In genomic region chr9:37290366-37290765, GRCh38 we compare ENCODE assay signal across 13 cellular contexts.
DNase-seq lines count a peak whose midpoint lies in the region; ATAC-seq and TF ChIP-seq lines count a peak whose summit lies in the region.
"Had no signal": no experiment of that assay in that cellular context is flagged by ENCODE, and none has a peak within 500 bp of the region (broad histone marks: within the 10 kb centered on the region; RNA-seq: fewer than 3 reads in every experiment).

No MANE protein-coding gene starts in this region.

- H3K36me3 Mint-ChIP-seq in MCF 10A (ENCODE audit: insufficient read depth, unreplicated experiment), result peaks cover 15% of the 10 kb centered on the region

- H3K4me1 ChIP-seq in breast epithelium, result peaks cover 0 to 2% of the 10 kb centered on the region in 2 donors
- H3K4me1 ChIP-seq in OCI-LY1 (ENCODE audit: insufficient read depth, low read length, severe bottlenecking), result peaks cover 92% of the 10 kb centered on the region
- peaks cover 5 to 8% of the 10 kb centered on the region in 2 donors for H3K4me1 ChIP-seq in adrenal gland (replicated peaks in 1 of 2)
- peaks cover 18% of the 10 kb centered on the region for H3K4me1 ChIP-seq in hepatocyte (ENCODE audit: insufficient read depth)
- H3K4me1 ChIP-seq: body of pancreas, parathyroid adenoma had no signal

- H3K27ac Mint-ChIP-seq in MCF 10A (ENCODE audit: low read depth, unreplicated experiment), result no peak overlapping the region

- TF ChIP-seq POLR2A in breast epithelium (IDR thresholded peaks at IDR 0.05), result no peak
- TF ChIP-seq POLR2A in adrenal gland (IDR thresholded peaks at IDR 0.05), result no peak

- H3F3A ChIP-seq in OCI-LY1 (ENCODE audit: insufficient read depth, low read length), result peaks cover 18% of the 10 kb centered on the region

- H3K4me3 Mint-ChIP-seq in MCF 10A (ENCODE audit: unreplicated experiment), result no peak overlapping the region

- DNase-seq in MCF 10A (ENCODE audit: unreplicated experiment) (no peak), breast epithelium (ENCODE audit: low spot score in 2 of 2) (no peak), adrenal gland (no peak), hepatocyte (ENCODE audit: low spot score) (no peak)
- DNase-seq in stimulated activated naive CD8-positive, alpha-beta T cell treated with anti-CD3 and anti-CD28 coated beads, Interleukin-15, Interleukin-2, amounts not matched to agents 100 U/mL and 50 U/mL, for 24 hours, result peak; percentile 11
- DNase-seq: body of pancreas, mesendoderm, NCI-H1092 had no signal

- TF ChIP-seq CTCF in MCF 10A (IDR thresholded peaks at IDR 0.05; ENCODE audit: unreplicated experiment) (no peak), breast epithelium (IDR thresholded peaks at IDR 0.05) (no peak), OCI-LY1 (IDR thresholded peaks at IDR 0.05; ENCODE audit: low read length) (no peak), adrenal gland (IDR thresholded peaks at IDR 0.05) (no peak), hepatocyte (IDR thresholded peaks at IDR 0.05; ENCODE audit: poor library complexity) (no peak)

- H3K9me3 ChIP-seq in breast epithelium, result no peaks in the 10 kb centered on the region
- H3K9me3 ChIP-seq in OCI-LY1 (ENCODE audit: low read length), result no peaks in the 10 kb centered on the region
- no peaks in the 10 kb centered on the region for H3K9me3 ChIP-seq in adrenal gland (replicated peaks in 1 of 3)
- no peaks in the 10 kb centered on the region for H3K9me3 ChIP-seq in hepatocyte (ENCODE audit: low read depth)
- H3K9me3 ChIP-seq: body of pancreas had no signal

- no peaks in the 10 kb centered on the region for H3K9me3 Mint-ChIP-seq in MCF 10A (ENCODE audit: unreplicated experiment)

- peaks cover 56% of the 10 kb centered on the region for H3K79me2 ChIP-seq in OCI-LY1 (ENCODE audit: insufficient read depth, low read length)
- H3K79me2 ChIP-seq in hepatocyte, result peaks cover 4% of the 10 kb centered on the region
- H3K79me2 ChIP-seq: parathyroid adenoma had no signal

- 91 to 96% (median 92%) methylated on average over 7 of the region's 7 CpGs for WGBS in adrenal gland, 4 donors
- WGBS in hepatocyte (ENCODE audit: low lambda C conversion rate, missing lambda C conversion rate), result 93% methylated on average over 7 of the region's 7 CpGs

- H3K4me2 ChIP-seq in OCI-LY1 (ENCODE audit: low read length) (peak overlapping the region; percentile 43), hepatocyte (no peak overlapping the region)

- H3K27me3 Mint-ChIP-seq in MCF 10A (ENCODE audit: insufficient read depth, unreplicated experiment), result no peaks in the 10 kb centered on the region

- no peak overlapping the region for H3K27ac ChIP-seq in breast epithelium
- peak overlapping the region; percentile 99 for H3K27ac ChIP-seq in OCI-LY1 (ENCODE audit: low read depth, low read length, poor library complexity, severe bottlenecking)
- peak overlapping the region in 3 of 5 donors; percentile 10 to 35 (median 15) for H3K27ac ChIP-seq in adrenal gland
- H3K27ac ChIP-seq in hepatocyte, result no peak overlapping the region
- H3K27ac ChIP-seq: body of pancreas, parathyroid adenoma had no signal

- H3K9me2 ChIP-seq in OCI-LY1 (ENCODE audit: low read depth, low read length) (no peaks in the 10 kb centered on the region), hepatocyte (replicated peaks; ENCODE audit: insufficient read depth) (no peaks in the 10 kb centered on the region)

- H4K20me1 ChIP-seq in OCI-LY1 (ENCODE audit: insufficient read depth, low read length), result no peaks in the 10 kb centered on the region
- H4K20me1 ChIP-seq in hepatocyte (ENCODE audit: insufficient read depth, poor library complexity, severe bottlenecking), result peaks cover 5% of the 10 kb centered on the region

- peaks cover 17% of the 10 kb centered on the region for H3K4me1 Mint-ChIP-seq in MCF 10A (ENCODE audit: insufficient read depth, unreplicated experiment)

- H3K36me3 ChIP-seq in breast epithelium, result no peaks in the 10 kb centered on the region
- H3K36me3 ChIP-seq in OCI-LY1 (ENCODE audit: insufficient read depth, low read length), result peaks cover 15% of the 10 kb centered on the region
- no peaks in the 10 kb centered on the region for H3K36me3 ChIP-seq in adrenal gland (replicated peaks in 1 of 2)
- H3K36me3 ChIP-seq in hepatocyte (replicated peaks; ENCODE audit: insufficient read depth, low read depth), result no peaks in the 10 kb centered on the region

- H3K4me3 ChIP-seq in breast epithelium (no peak overlapping the region), OCI-LY1 (ENCODE audit: low read depth, low read length, poor library complexity, severe bottlenecking) (peak overlapping the region; percentile 2), adrenal gland (no peak overlapping the region), hepatocyte (no peak overlapping the region)
- H3K4me3 ChIP-seq: body of pancreas had no signal

- intact Hi-C loops in MCF 10A (cut with micrococcal nuclease) (no loop called here), breast epithelium (cut with DNase I; ENCODE audit: low total_unique reads) (no loop called here), adrenal gland (cut with DNase I) (no loop called here)

- H2AFZ ChIP-seq in OCI-LY1 (ENCODE audit: low read length) (no peak overlapping the region), hepatocyte (no peak overlapping the region)
- H2AFZ ChIP-seq: parathyroid adenoma had no signal

- ATAC-seq in stimulated activated naive CD8-positive, alpha-beta T cell treated with anti-CD3 and anti-CD28 coated beads, Interleukin-15, Interleukin-2, amounts not matched to agents 100 U/mL and 50 U/mL, for 24 hours, result no peak
- ATAC-seq in GM18519 (IDR thresholded peaks at IDR 0.05; ENCODE audit: low FRiP score, unreplicated experiment), result no peak
- ATAC-seq in HG02759 (IDR thresholded peaks at IDR 0.05; ENCODE audit: unreplicated experiment), result no peak
- ATAC-seq: body of pancreas, HCT116 had no signal

- H3K9ac ChIP-seq in OCI-LY1 (ENCODE audit: low read length), result peak overlapping the region; percentile 41
- H3K9ac ChIP-seq: parathyroid adenoma had no signal

- CTCF ChIA-PET in MCF 10A (lab: Yijun Ruan, JAX), result interaction anchor here (0.7 kb wide), 1 partner anchor 11 kb away, joined by 3 read pairs; no protein-coding TSS in a partner anchor

- POLR2A ChIA-PET in MCF 10A (lab: Yijun Ruan, JAX), result no interaction called here

- TSS peak; percentile 88 for BruUV-seq in MCF 10A (replicated peaks; lab: Mats Ljungman, UMichigan)

- H3K27me3 ChIP-seq in breast epithelium (no peaks in the 10 kb centered on the region), OCI-LY1 (ENCODE audit: insufficient read depth, low read length) (no peaks in the 10 kb centered on the region), adrenal gland (no peaks in the 10 kb centered on the region), hepatocyte (no peaks in the 10 kb centered on the region)
- H3K27me3 ChIP-seq: body of pancreas had no signal

Comparison
In these comparisons a context has a peak if more than half of its experiments do, and no peak if none do; other contexts are left out.
1. H3K27ac ChIP-seq: peak in OCI-LY1 (single experiment) and adrenal gland (3 of 5); none in breast epithelium (0 of 2) and hepatocyte (single experiment).